ENCODE assay signal across 20 cellular contexts in the genomic region with DNA sequence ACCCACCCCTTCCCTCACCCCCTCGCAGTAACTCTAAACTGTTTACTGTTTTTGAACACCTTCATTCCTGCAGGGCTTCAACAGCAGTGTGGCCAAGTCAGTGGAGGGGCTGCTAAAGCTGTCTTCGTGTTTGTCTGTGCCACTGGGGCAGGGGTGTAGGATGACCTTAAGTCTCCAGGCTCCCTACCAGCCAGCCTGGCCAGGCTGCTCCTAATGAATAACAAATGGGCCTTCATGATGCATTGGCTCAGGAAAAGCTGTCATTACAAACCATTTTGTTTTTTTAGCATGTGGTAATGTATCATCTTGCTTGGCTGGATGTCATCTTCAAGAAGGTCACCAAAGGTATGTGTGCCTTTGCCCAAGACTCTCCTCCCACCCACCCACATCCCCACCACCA.
A peak's percentile ranks its signal among the peaks of the same experiment; 100 is the strongest.
DNase-seq lines count a peak whose midpoint lies in the region; ATAC-seq and TF ChIP-seq lines count a peak whose summit lies in the region.
"Had no signal": no experiment of that assay in that cellular context is flagged by ENCODE, and none has a peak within 500 bp of the region (broad histone marks: within the 10 kb centered on the region; RNA-seq: fewer than 3 reads in every experiment).

No MANE protein-coding gene starts in this region.

- H3K27ac ChIP-seq in GM23338 (ENCODE audit: low read depth) (no peak overlapping the region), mesenchymal stem cell (ENCODE audit: low read length, poor library complexity, severe bottlenecking) (no peak overlapping the region)
- H3K27ac ChIP-seq: C4-2B, SK-N-MC had no signal

- no peaks in the 10 kb centered on the region for H3K79me1 ChIP-seq in mesenchymal stem cell (replicated peaks; ENCODE audit: low read length, poor library complexity, severe bottlenecking)

- 69% methylated on average over 2 of the region's 2 CpGs for WGBS in mesenchymal stem cell

- H3K4me2 ChIP-seq in GM23338 (no peak overlapping the region), mesenchymal stem cell (ENCODE audit: low read length, poor library complexity, severe bottlenecking) (no peak overlapping the region)

- H3K4me3 ChIP-seq in GM23338 = no peak overlapping the region
- H3K4me3 ChIP-seq in mesenchymal stem cell (ENCODE audit: insufficient read depth in 1 of 2, low read depth in 1 of 2, low read length in 2 of 2) = no peak overlapping the region
- H3K4me3 ChIP-seq: SK-N-MC had no signal

- H3K36me3 Mint-ChIP-seq in GM23338 (ENCODE audit: low read depth) (no peaks in the 10 kb centered on the region), WTC11 (no peaks in the 10 kb centered on the region)
- H3K36me3 Mint-ChIP-seq: CD8-positive, alpha-beta T cell had no signal

- no peak overlapping the region for H2BK15ac ChIP-seq in mesenchymal stem cell (ENCODE audit: low read depth, poor library complexity, severe bottlenecking)

- no peaks in the 10 kb centered on the region for H3K9me3 ChIP-seq in mesenchymal stem cell (ENCODE audit: control insufficient read depth, low read length)
- H3K9me3 ChIP-seq: Caco-2 had no signal

- H2AK5ac ChIP-seq in mesenchymal stem cell (ENCODE audit: low read length, severe bottlenecking) = no peak overlapping the region

- H3K36me3 ChIP-seq in GM23338 (ENCODE audit: insufficient read depth) = no peaks in the 10 kb centered on the region
- no peaks in the 10 kb centered on the region for H3K36me3 ChIP-seq in mesenchymal stem cell (ENCODE audit: control insufficient read depth in 1 of 2, insufficient read depth in 2 of 2, low read depth in 1 of 2, low read length in 2 of 2)

- H3K9me2 ChIP-seq in GM23338 (ENCODE audit: insufficient read depth) = no peaks in the 10 kb centered on the region

- H2BK12ac ChIP-seq in mesenchymal stem cell (ENCODE audit: low read length in 2 of 2) = peak overlapping the region; percentile 32 to 49

- no peak for TF ChIP-seq CTCF in GM23338 (conservative IDR thresholded peaks at IDR 0.05; ENCODE audit: low read depth in 2 of 2)
- TF ChIP-seq CTCF in WTC11 (IDR thresholded peaks at IDR 0.05) = no peak

- H3K27ac Mint-ChIP-seq in GM23338 (no peak overlapping the region), WTC11 (no peak overlapping the region)
- H3K27ac Mint-ChIP-seq: B cell; CD8-positive, alpha-beta T cell had no signal

- peak overlapping the region in 1 of 2 experiments; percentile 30 for H3K14ac ChIP-seq in mesenchymal stem cell (ENCODE audit: low read length in 2 of 2)

- H3K18ac ChIP-seq in mesenchymal stem cell (ENCODE audit: low read depth in 1 of 2, low read length in 2 of 2) = peak overlapping the region; percentile 75 to 98

- H3K9me3 Mint-ChIP-seq in GM23338 (no peaks in the 10 kb centered on the region), WTC11 (no peaks in the 10 kb centered on the region)

- H4K20me1 ChIP-seq in GM23338 (replicated peaks; ENCODE audit: insufficient read depth) = no peaks in the 10 kb centered on the region

- peak; percentile 58 for ATAC-seq in GM23338
- 0 out of 2 replicates have a peak, but pooled peaks have one; percentile 26 for ATAC-seq in WTC11
- no peak for ATAC-seq in activated CD4-positive, CD25-positive, alpha-beta regulatory T cell treated with anti-CD3 and anti-CD28 coated beads, Interleukin-2, amount 50 U/mL, for 24 hours
- ATAC-seq: CD8-positive, alpha-beta T cell; Panc1 had no signal

- H4K91ac ChIP-seq in mesenchymal stem cell (ENCODE audit: low read length) = peak overlapping the region; percentile 89

- peak overlapping the region; percentile 91 for H4K8ac ChIP-seq in mesenchymal stem cell (ENCODE audit: low read length)

- no peak overlapping the region for H2BK5ac ChIP-seq in mesenchymal stem cell (ENCODE audit: low read depth, low read length, poor library complexity, severe bottlenecking)

- peaks cover 31% of the 10 kb centered on the region for H3K4me1 Mint-ChIP-seq in GM23338
- peaks cover 27% of the 10 kb centered on the region for H3K4me1 Mint-ChIP-seq in WTC11
- H3K4me1 Mint-ChIP-seq: B cell had no signal

- POLR2A ChIA-PET in WTC11 (lab: Charles Lee) = no interaction called here

- DNase-seq in GM23338 (ENCODE audit: low spot score) (no peak), NCI-H2227 (lab: John Stamatoyannopoulos, UW; ENCODE audit: unreplicated experiment) (peak; percentile 27), WTC11 (ENCODE audit: low spot score) (no peak), mesenchymal stem cell (no peak), DMS153 (lab: John Stamatoyannopoulos, UW) (no peak), NCI-H128 (lab: John Stamatoyannopoulos, UW; ENCODE audit: unreplicated experiment) (no peak), A172 (ENCODE audit: low spot score) (no peak)
- DNase-seq: Caco-2; CD8-positive, alpha-beta T cell; GF-D8; H7; Karpas-422; NCI-H187; NCI-H82; SHP77 treated with DMSO at 0.1 percent for 48 hours had no signal

- H3K79me2 ChIP-seq in GM23338 (replicated peaks; ENCODE audit: insufficient read depth) = no peaks in the 10 kb centered on the region

- H3K4ac ChIP-seq in mesenchymal stem cell (ENCODE audit: low read depth in 1 of 2, low read length in 2 of 2) = peak overlapping the region; percentile 83 to 85

- CTCF ChIA-PET in WTC11 (lab: Charles Lee) = interaction anchor here (1.2 to 1.6 kb wide), 2 partner anchors 19 to 40 kb away, joined by 3 to 5 read pairs; no protein-coding TSS in a partner anchor

- H3K4me3 Mint-ChIP-seq in GM23338 = no peak overlapping the region
- no peak overlapping the region for H3K4me3 Mint-ChIP-seq in WTC11
- H3K4me3 Mint-ChIP-seq: B cell; CD8-positive, alpha-beta T cell had no signal

- H3F3A ChIP-seq in GM23338 (replicated peaks; ENCODE audit: low read depth) = no peaks in the 10 kb centered on the region

- peaks cover 21% of the 10 kb centered on the region for H3K4me1 ChIP-seq in GM23338 (ENCODE audit: insufficient read depth)
- no peaks in the 10 kb centered on the region for H3K4me1 ChIP-seq in mesenchymal stem cell (ENCODE audit: control insufficient read depth, insufficient read depth, low read depth, low read length)
- H3K4me1 ChIP-seq: Caco-2 had no signal

- no peak overlapping the region for H3K9ac ChIP-seq in mesenchymal stem cell (ENCODE audit: low read length)

- H2BK120ac ChIP-seq in mesenchymal stem cell (ENCODE audit: low read depth, low read length) = peak overlapping the region; percentile 76

- peak overlapping the region in 1 of 2 experiments; percentile 68 for H3K23ac ChIP-seq in mesenchymal stem cell (ENCODE audit: low read length in 2 of 2)

- H2AFZ ChIP-seq in GM23338 = no peak overlapping the region
- H2AFZ ChIP-seq in mesenchymal stem cell (ENCODE audit: low read depth, low read length) = no peak overlapping the region

- H3K27me3 Mint-ChIP-seq in GM23338 (ENCODE audit: insufficient read depth, low read depth, poor library complexity) (no peaks in the 10 kb centered on the region), WTC11 (ENCODE audit: low read depth) (no peaks in the 10 kb centered on the region)
- H3K27me3 Mint-ChIP-seq: B cell had no signal

- H3K27me3 ChIP-seq in GM23338 (ENCODE audit: insufficient read depth) = no peaks in the 10 kb centered on the region
- H3K27me3 ChIP-seq in mesenchymal stem cell (ENCODE audit: control insufficient read depth in 1 of 2, insufficient read depth in 1 of 2, low read length in 2 of 2) = no peaks in the 10 kb centered on the region

TF ChIP-seq in GM23338, 12 proteins besides CTCF, POLR2A, EP300 and RAD21:
- no peak for TF ChIP-seq EZH2 (IDR thresholded peaks at IDR 0.05; ENCODE audit: low read depth, unreplicated experiment)
- no peak for TF ChIP-seq ZNF114 (CRISPR knock-in tag; IDR thresholded peaks at IDR 0.05)

TF ChIP-seq in WTC11, 78 proteins besides CTCF, POLR2A, EP300 and RAD21:
- TF ChIP-seq, protein P1, sequence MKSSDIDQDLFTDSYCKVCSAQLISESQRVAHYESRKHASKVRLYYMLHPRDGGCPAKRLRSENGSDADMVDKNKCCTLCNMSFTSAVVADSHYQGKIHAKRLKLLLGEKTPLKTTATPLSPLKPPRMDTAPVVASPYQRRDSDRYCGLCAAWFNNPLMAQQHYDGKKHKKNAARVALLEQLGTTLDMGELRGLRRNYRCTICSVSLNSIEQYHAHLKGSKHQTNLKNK (CRISPR knock-in tag; IDR thresholded peaks at IDR 0.05) = no peak
- TF ChIP-seq KAT7 (CRISPR knock-in tag; IDR thresholded peaks at IDR 0.05; ENCODE audit: borderline replicate concordance) (no peak), ZNF232 (CRISPR knock-in tag; IDR thresholded peaks at IDR 0.05) (no peak), NFE2L1 (CRISPR knock-in tag; IDR thresholded peaks at IDR 0.05) (no peak), CREM (CRISPR knock-in tag; IDR thresholded peaks at IDR 0.05) (no peak)
- TF ChIP-seq, protein P2, sequence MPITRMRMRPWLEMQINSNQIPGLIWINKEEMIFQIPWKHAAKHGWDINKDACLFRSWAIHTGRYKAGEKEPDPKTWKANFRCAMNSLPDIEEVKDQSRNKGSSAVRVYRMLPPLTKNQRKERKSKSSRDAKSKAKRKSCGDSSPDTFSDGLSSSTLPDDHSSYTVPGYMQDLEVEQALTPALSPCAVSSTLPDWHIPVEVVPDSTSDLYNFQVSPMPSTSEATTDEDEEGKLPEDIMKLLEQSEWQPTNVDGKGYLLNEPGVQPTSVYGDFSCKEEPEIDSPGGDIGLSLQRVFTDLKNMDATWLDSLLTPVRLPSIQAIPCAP (CRISPR knock-in tag; IDR thresholded peaks at IDR 0.05) = no peak
TF ChIP-seq in WTC11: peak in this region for 0.

Comparison
In these comparisons a context has a peak if more than half of its experiments do, and no peak if none do; other contexts are left out.
1. ATAC-seq: peak in GM23338 (single experiment) and WTC11 (single experiment); none in activated CD4-positive, CD25-positive, alpha-beta regulatory T cell treated with anti-CD3 and anti-CD28 coated beads, Interleukin-2, amount 50 U/mL, for 24 hours (0 of 2).